In the genomic region with DNA sequence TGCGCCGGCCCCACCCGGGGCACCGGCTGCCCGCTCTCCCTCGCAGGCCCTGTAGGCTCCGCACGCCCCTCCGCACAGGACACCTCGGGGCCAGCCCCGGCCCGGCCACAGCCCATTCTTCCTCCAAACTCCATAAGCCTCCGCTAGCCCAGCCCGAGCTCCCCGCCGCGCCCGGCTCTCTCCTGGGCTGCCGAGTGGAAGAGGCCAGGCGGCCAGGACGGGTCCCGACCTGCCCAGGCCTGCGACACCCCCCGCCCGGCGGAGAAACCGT, we compare ENCODE assay signal across 8 cellular contexts. TPM values are rescaled to one million over a fixed set of nuclear protein-coding genes. Genes with fewer than 3 reads are reported as not detected.
DNase-seq lines count a peak whose midpoint lies in the region; ATAC-seq and TF ChIP-seq lines count a peak whose summit lies in the region.

No MANE protein-coding gene starts in this region.

- H3K4me3 ChIP-seq in effector memory CD4-positive, alpha-beta T cell (ENCODE audit: insufficient read depth, low read depth, low read length, poor library complexity, severe bottlenecking), result peak overlapping the region; percentile 91
- H3K4me3 ChIP-seq in mesodermal cell (ENCODE audit: extremely low read depth, insufficient read depth, low read length, poor library complexity, severe bottlenecking) (peak overlapping the region; percentile 98), testis (peak overlapping the region; percentile 96 to 99)

- no peak for TF ChIP-seq POLR2A in testis (IDR thresholded peaks at IDR 0.05)

- peaks cover 5% of the 10 kb centered on the region for H3K36me3 ChIP-seq in effector memory CD4-positive, alpha-beta T cell (ENCODE audit: control insufficient read depth, insufficient read depth, low read length)
- H3K36me3 ChIP-seq in mesodermal cell (ENCODE audit: control insufficient read depth, insufficient read depth, low read length), result peaks cover 14% of the 10 kb centered on the region
- H3K36me3 ChIP-seq in testis (ENCODE audit: low read depth, missing control alignments), result no peaks in the 10 kb centered on the region

- WGBS in mesodermal cell (ENCODE audit: insufficient coverage in 2 of 2), 2 experiments, result 0% methylated on average over 21 to 25 of the region's 27 CpGs
- WGBS in testis, 2 donors, result 0% methylated on average over 18 of the region's 27 CpGs; no CpG with 5 or more reads in 1 of the 2 donors

- no peak for TF ChIP-seq CTCF in testis (IDR thresholded peaks at IDR 0.05)

- peaks cover 3% of the 10 kb centered on the region for H3K4me1 ChIP-seq in effector memory CD4-positive, alpha-beta T cell (ENCODE audit: control insufficient read depth, insufficient read depth, low read length, poor library complexity, severe bottlenecking)
- peaks cover 3% of the 10 kb centered on the region for H3K4me1 ChIP-seq in mesodermal cell (ENCODE audit: control insufficient read depth, insufficient read depth, low read length, poor library complexity, severe bottlenecking)
- H3K4me1 ChIP-seq in testis, result peaks cover 15% of the 10 kb centered on the region

- H3K27ac ChIP-seq in effector memory CD4-positive, alpha-beta T cell (ENCODE audit: insufficient read depth, low read length, poor library complexity, severe bottlenecking), result peak overlapping the region; percentile 82
- H3K27ac ChIP-seq in mesodermal cell (ENCODE audit: low read depth, low read length, severe bottlenecking) (peak overlapping the region; percentile 96), testis (peak overlapping the region; percentile 95 to 98)

- ATAC-seq in GM19467 (IDR thresholded peaks at IDR 0.05; ENCODE audit: unreplicated experiment) (peak; percentile 41), HG03558 (IDR thresholded peaks at IDR 0.05; ENCODE audit: extremely low read depth, unreplicated experiment) (peak; percentile 25)

- DNase-seq in D341Med (ENCODE audit: low spot score) (peak; percentile 62), UCSD-AML1 (lab: John Stamatoyannopoulos, UW; ENCODE audit: unreplicated experiment) (peak; percentile 66), testis (peak; percentile 66), cerebellar nuclear complex (lab: John Stamatoyannopoulos, UW) (no peak)
- no peak for DNase-seq in effector memory CD4-positive, alpha-beta T cell

- intact Hi-C loops in testis (cut with DNase I; ENCODE audit: low total_unique reads), result no loop called here

- no peaks in the 10 kb centered on the region for H3K9me3 ChIP-seq in effector memory CD4-positive, alpha-beta T cell (ENCODE audit: control insufficient read depth, low read length)
- H3K9me3 ChIP-seq in mesodermal cell (ENCODE audit: control insufficient read depth, low read length) (no peaks in the 10 kb centered on the region), testis (no peaks in the 10 kb centered on the region)

- H3K27me3 ChIP-seq in effector memory CD4-positive, alpha-beta T cell (replicated peaks; ENCODE audit: control insufficient read depth, insufficient read depth, low read length, poor library complexity, severe bottlenecking), result no peaks in the 10 kb centered on the region
- no peaks in the 10 kb centered on the region for H3K27me3 ChIP-seq in testis

RNA-seq across cellular contexts. Expression of a gene that starts 0.4 kb away (rescaled TPM):
- 70.9 TPM for polyA plus RNA-seq in mesodermal cell (2013, experiment 1 of 2)
- 57.7 TPM for polyA plus RNA-seq in mesodermal cell (2013, experiment 2 of 2)
- total RNA-seq in testis, result 100 to 1,000 TPM; 270 to 281 TPM
- polyA plus RNA-seq in testis (ENCODE audit: insufficient read depth, low read depth, low replicate concordance), result 88.6 TPM

RNA-seq across cellular contexts. Expression of a gene that starts 2.1 kb away (rescaled TPM):
- polyA plus RNA-seq in mesodermal cell (2013, experiment 1 of 2), result 36.1 TPM
- 37.2 TPM for polyA plus RNA-seq in mesodermal cell (2013, experiment 2 of 2)
- 10 to 100 TPM; 74.1 to 93.9 TPM for total RNA-seq in testis
- 31.3 TPM for polyA plus RNA-seq in testis (ENCODE audit: insufficient read depth, low read depth, low replicate concordance)

Comparison
In these comparisons a context has a peak if more than half of its experiments do, and no peak if none do; other contexts are left out.
1. DNase-seq: peak in D341Med (single experiment), UCSD-AML1 (single experiment) and testis (single experiment); none in effector memory CD4-positive, alpha-beta T cell (0 of 3) and cerebellar nuclear complex (0 of 2).
2. Peak in every context shown above with its lines, with median percentiles within 50 percentile points of each other: H3K27ac ChIP-seq and H3K4me3 ChIP-seq.